21 cellular contexts compared by ENCODE assay signal in the genomic region with DNA sequence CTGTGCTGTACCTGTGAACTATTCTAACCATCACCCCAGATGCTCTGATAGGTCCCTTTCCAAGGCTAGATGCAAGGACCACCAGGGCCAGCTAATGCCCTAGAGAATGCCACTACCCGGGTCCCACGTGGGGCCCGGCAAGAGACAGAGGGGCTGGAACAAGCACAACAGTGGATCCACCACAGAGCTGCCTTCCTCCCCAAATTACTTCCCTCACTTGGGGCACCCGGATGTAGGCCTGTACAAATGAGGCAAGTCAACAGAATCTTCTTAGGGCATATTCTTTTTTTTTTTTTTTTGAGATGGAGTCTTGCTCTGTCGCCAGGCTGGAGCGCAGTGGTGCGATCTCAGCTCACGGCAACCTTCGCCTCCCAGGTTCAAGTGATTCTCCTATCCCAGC.
DNase-seq lines count a peak whose midpoint lies in the region; ATAC-seq and TF ChIP-seq lines count a peak whose summit lies in the region.
"Had no signal": no experiment of that assay in that cellular context is flagged by ENCODE, and none has a peak within 500 bp of the region (broad histone marks: within the 10 kb centered on the region; RNA-seq: fewer than 3 reads in every experiment).

No MANE protein-coding gene starts in this region.

- POLR2A ChIA-PET in T-cell (lab: Charles Lee) = interaction anchor here (0.6 to 0.7 kb wide), 3 partner anchors 13 to 256 kb away, joined by 3 to 9 read pairs (median 5); no protein-coding TSS in a partner anchor

- no peaks in the 10 kb centered on the region for H3K9me3 ChIP-seq in CD4-positive, CD25-positive, alpha-beta regulatory T cell (ENCODE audit: control insufficient read depth in 2 of 2, low read length in 2 of 2)
- H3K9me3 ChIP-seq in endodermal cell (ENCODE audit: control insufficient read depth, low read length) = no peaks in the 10 kb centered on the region
- H3K9me3 ChIP-seq: body of pancreas, left lung, pancreas, testis had no signal

- H3K36me3 Mint-ChIP-seq in CD4-positive, CD25-positive, alpha-beta regulatory T cell = peaks cover 8% of the 10 kb centered on the region
- H3K36me3 Mint-ChIP-seq in T-cell = peaks cover 6% of the 10 kb centered on the region
- H3K36me3 Mint-ChIP-seq in endodermal cell (ENCODE audit: low read depth) = peaks cover 6% of the 10 kb centered on the region
- H3K36me3 Mint-ChIP-seq in stimulated activated memory B cell treated with anti-CD40 and anti-IgM and Interleukin-4, amounts not matched to agents 10 μg/mL and 1 μg/mL and 100 μg/mL, for 72 hours = peaks cover 6% of the 10 kb centered on the region
- H3K36me3 Mint-ChIP-seq: natural killer cell had no signal

- peaks cover 12 to 54% (median 21%) of the 10 kb centered on the region in 4 donors for H3K4me1 Mint-ChIP-seq in CD4-positive, CD25-positive, alpha-beta regulatory T cell
- H3K4me1 Mint-ChIP-seq in T-cell (peaks cover 44 to 56% (median 49%) of the 10 kb centered on the region in 3 donors), endodermal cell (peaks cover 20% of the 10 kb centered on the region)
- H3K4me1 Mint-ChIP-seq in stimulated activated memory B cell treated with anti-CD40 and anti-IgM and Interleukin-4, amounts not matched to agents 10 μg/mL and 1 μg/mL and 100 μg/mL, for 72 hours = peaks cover 21% of the 10 kb centered on the region
- H3K4me1 Mint-ChIP-seq: natural killer cell had no signal

- WGBS in endodermal cell (ENCODE audit: insufficient coverage in 1 of 2, insufficient read length in 1 of 2), 2 experiments = 95 to 100% methylated on average over 4 to 9 of the region's 9 CpGs

- no peak overlapping the region for H3K9ac ChIP-seq in endodermal cell (ENCODE audit: extremely low read depth, low read length, poor library complexity, severe bottlenecking)

- H3K36me3 ChIP-seq in CD4-positive, CD25-positive, alpha-beta regulatory T cell (ENCODE audit: control insufficient read depth, insufficient read depth, low read length) = peaks cover 2% of the 10 kb centered on the region
- H3K36me3 ChIP-seq in endodermal cell (ENCODE audit: control insufficient read depth, insufficient read depth, low read length) = no peaks in the 10 kb centered on the region
- H3K36me3 ChIP-seq: left lung, pancreas had no signal

- DNase-seq in CD4-positive, CD25-positive, alpha-beta regulatory T cell = no peak
- peak in 9 of 34 experiments; percentile 7 to 45 (median 21) for DNase-seq in T-cell
- no peak for DNase-seq in endodermal cell
- DNase-seq in GM13977 (ENCODE audit: low spot score) = no peak
- DNase-seq in G401 (ENCODE audit: low spot score) = no peak
- no peak for DNase-seq in glomerular visceral epithelial cell (ENCODE audit: extremely low spot score)
- DNase-seq in superior temporal gyrus (ENCODE audit: extremely low spot score) = no peak
- DNase-seq: body of pancreas; COR-L47; GDM1; H9; left lung; natural killer cell; NCI-H510A; OCI-M1; pancreas; right cardiac atrium; stimulated activated CD4-positive, alpha-beta T cell treated with anti-CD3 and anti-CD28 coated beads, Interleukin-2, amount 100 ng/mL, for 48 hours; testis had no signal

- TF ChIP-seq CTCF in endodermal cell (conservative IDR thresholded peaks at IDR 0.05) (no peak), GM13977 (IDR thresholded peaks at IDR 0.05; ENCODE audit: extremely low read depth, insufficient read depth, missing control alignments) (no peak)

- ATAC-seq in CD4-positive, CD25-positive, alpha-beta regulatory T cell (ENCODE audit: low read depth in 2 of 2) = no peak
- peak in 3 of 4 experiments; percentile 26 to 49 (median 29) for ATAC-seq in T-cell (replicated peaks in 1 of 4)
- no peak for ATAC-seq in stimulated activated memory B cell treated with anti-CD40 and anti-IgM and Interleukin-4, amounts not matched to agents 10 μg/mL and 1 μg/mL and 100 μg/mL, for 72 hours
- ATAC-seq: body of pancreas, natural killer cell, right cardiac atrium, SK-N-SH treated with all-trans-retinoic acid at 6 μM for 48 hours had no signal

- H3K27me3 ChIP-seq in CD4-positive, CD25-positive, alpha-beta regulatory T cell (ENCODE audit: control insufficient read depth, insufficient read depth, low read length) = no peaks in the 10 kb centered on the region
- H3K27me3 ChIP-seq in endodermal cell (ENCODE audit: control insufficient read depth, insufficient read depth, low read length, poor library complexity, severe bottlenecking) = no peaks in the 10 kb centered on the region
- H3K27me3 ChIP-seq: body of pancreas, left lung, pancreas, testis had no signal

- no peak overlapping the region for H3K4me3 ChIP-seq in CD4-positive, CD25-positive, alpha-beta regulatory T cell (ENCODE audit: low read depth, low read length)
- H3K4me3 ChIP-seq in endodermal cell (ENCODE audit: low read length) = no peak overlapping the region
- H3K4me3 ChIP-seq: body of pancreas, left lung, pancreas, testis had no signal

- peak overlapping the region; percentile 84 to 90 (median 88) for H3K27ac Mint-ChIP-seq in CD4-positive, CD25-positive, alpha-beta regulatory T cell
- H3K27ac Mint-ChIP-seq in T-cell = peak overlapping the region; percentile 74 to 85
- peak overlapping the region; percentile 70 for H3K27ac Mint-ChIP-seq in endodermal cell
- peak overlapping the region; percentile 63 for H3K27ac Mint-ChIP-seq in stimulated activated memory B cell treated with anti-CD40 and anti-IgM and Interleukin-4, amounts not matched to agents 10 μg/mL and 1 μg/mL and 100 μg/mL, for 72 hours

- in situ Hi-C loops in GM13977 (cut with MboI; ENCODE audit: low pct_unique_long_range_greater_than_20kb, low sequenced_read_pairs, unreplicated experiment) (no loop called here), G401 (cut with HindIII; ENCODE audit: low sequenced_read_pairs) (no loop called here)

- H3K27me3 Mint-ChIP-seq in CD4-positive, CD25-positive, alpha-beta regulatory T cell = no peaks in the 10 kb centered on the region
- H3K27me3 Mint-ChIP-seq in T-cell (no peaks in the 10 kb centered on the region), endodermal cell (ENCODE audit: insufficient read depth) (no peaks in the 10 kb centered on the region)
- no peaks in the 10 kb centered on the region for H3K27me3 Mint-ChIP-seq in stimulated activated memory B cell treated with anti-CD40 and anti-IgM and Interleukin-4, amounts not matched to agents 10 μg/mL and 1 μg/mL and 100 μg/mL, for 72 hours

- peak overlapping the region in 1 of 4 donors; percentile 24 for H3K4me3 Mint-ChIP-seq in CD4-positive, CD25-positive, alpha-beta regulatory T cell
- peak overlapping the region in 1 of 3 donors; percentile 17 for H3K4me3 Mint-ChIP-seq in T-cell
- H3K4me3 Mint-ChIP-seq in endodermal cell = no peak overlapping the region
- no peak overlapping the region for H3K4me3 Mint-ChIP-seq in stimulated activated memory B cell treated with anti-CD40 and anti-IgM and Interleukin-4, amounts not matched to agents 10 μg/mL and 1 μg/mL and 100 μg/mL, for 72 hours
- H3K4me3 Mint-ChIP-seq: H9, natural killer cell had no signal

- no peaks in the 10 kb centered on the region for H3K4me1 ChIP-seq in CD4-positive, CD25-positive, alpha-beta regulatory T cell (ENCODE audit: control insufficient read depth, insufficient read depth, low read length, poor library complexity, severe bottlenecking)
- H3K4me1 ChIP-seq in endodermal cell (ENCODE audit: control insufficient read depth, insufficient read depth, low read length) = no peaks in the 10 kb centered on the region
- H3K4me1 ChIP-seq: testis had no signal

- CTCF ChIA-PET in T-cell (lab: Charles Lee) = interaction anchor here in 1 of 2 donors (0.6 kb wide), 1 partner anchor 237 kb away, joined by 3 read pairs; no protein-coding TSS in a partner anchor

- H3K27ac ChIP-seq in CD4-positive, CD25-positive, alpha-beta regulatory T cell (ENCODE audit: insufficient read depth, low read length, poor library complexity, severe bottlenecking) = peak overlapping the region; percentile 33
- H3K27ac ChIP-seq in endodermal cell (ENCODE audit: low read depth, low read length) = no peak overlapping the region
- H3K27ac ChIP-seq: body of pancreas, pancreas, testis had no signal

- H3K9me3 Mint-ChIP-seq in CD4-positive, CD25-positive, alpha-beta regulatory T cell = no peaks in the 10 kb centered on the region
- H3K9me3 Mint-ChIP-seq in T-cell (no peaks in the 10 kb centered on the region), endodermal cell (no peaks in the 10 kb centered on the region)
- no peaks in the 10 kb centered on the region for H3K9me3 Mint-ChIP-seq in stimulated activated memory B cell treated with anti-CD40 and anti-IgM and Interleukin-4, amounts not matched to agents 10 μg/mL and 1 μg/mL and 100 μg/mL, for 72 hours
- H3K9me3 Mint-ChIP-seq: H9, natural killer cell had no signal

Comparison
In these comparisons a context has a peak if more than half of its experiments do, and no peak if none do; other contexts are left out.
1. ATAC-seq: peak in T-cell (3 of 4); none in CD4-positive, CD25-positive, alpha-beta regulatory T cell (0 of 2) and stimulated activated memory B cell treated with anti-CD40 and anti-IgM and Interleukin-4, amounts not matched to agents 10 μg/mL and 1 μg/mL and 100 μg/mL, for 72 hours (single experiment).
2. Peak in every context shown above with its lines, with median percentiles within 50 percentile points of each other: H3K27ac Mint-ChIP-seq.